In the genomic region with DNA sequence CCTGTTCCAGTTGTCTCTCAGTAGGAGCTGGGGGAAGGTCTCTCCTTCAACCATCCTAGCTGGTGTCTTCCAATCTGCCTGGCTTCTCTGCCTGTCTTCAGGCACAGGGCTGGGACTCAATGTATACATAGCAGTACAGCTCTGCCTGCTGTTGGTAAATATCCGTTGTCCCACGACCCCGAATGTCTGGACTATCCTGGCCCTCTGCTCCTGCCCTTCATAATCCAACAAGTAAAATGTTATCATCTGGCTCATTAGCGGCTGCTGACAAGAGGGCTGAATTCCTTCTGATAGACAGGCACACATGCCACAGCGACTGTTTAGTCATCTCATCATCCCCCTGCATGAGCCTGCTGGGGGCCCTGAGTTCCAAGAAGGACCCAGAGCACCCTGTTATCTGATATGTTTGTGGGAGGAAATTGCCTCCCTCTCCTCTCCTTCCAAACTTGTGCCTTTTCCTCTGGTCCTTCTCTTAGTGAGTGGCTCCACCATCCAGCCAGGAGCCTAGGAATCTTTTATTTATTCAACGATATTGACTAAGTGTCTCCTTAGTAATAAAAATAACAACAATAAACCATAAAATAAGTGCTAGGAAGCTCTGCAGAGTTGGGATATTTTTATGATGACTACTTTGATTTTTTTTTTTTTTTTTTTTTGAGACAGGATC, we compare ENCODE assay signal across 14 cellular contexts. TPM values are rescaled to one million over a fixed set of nuclear protein-coding genes. Genes with fewer than 3 reads are reported as not detected.
DNase-seq lines count a peak whose midpoint lies in the region; ATAC-seq lines count a peak whose summit lies in the region.
"Had no signal": no experiment of that assay in that cellular context is flagged by ENCODE, and none has a peak within 500 bp of the region (broad histone marks: within the 10 kb centered on the region; RNA-seq: fewer than 3 reads in every experiment).

No MANE protein-coding gene starts in this region.

- ATAC-seq in GM19467 (IDR thresholded peaks at IDR 0.05; ENCODE audit: unreplicated experiment) = no peak
- ATAC-seq in GM21786 (IDR thresholded peaks at IDR 0.05; ENCODE audit: unreplicated experiment) = no peak
- ATAC-seq: left lung had no signal

- DNase-seq in CMK (ENCODE audit: low read depth) = peak; percentile 79
- DNase-seq in HUDEP-2 (lab: John Stamatoyannopoulos, UW; ENCODE audit: unreplicated experiment in 76 of 76) = peak in 73 of 76 experiments; percentile 10 to 86 (median 54)
- peak; percentile 36 for DNase-seq in amniotic stem cell (lab: John Stamatoyannopoulos, UW)
- DNase-seq in myocyte (ENCODE audit: low read depth) = peak; percentile 95
- no peak for DNase-seq in NK-92 (lab: John Stamatoyannopoulos, UW; ENCODE audit: unreplicated experiment)
- no peak for DNase-seq in epidermal melanocyte (ENCODE audit: insufficient read length, low spot score)
- DNase-seq: activated CD4-positive, CD25-positive, alpha-beta regulatory T cell treated with anti-CD3 and anti-CD28 coated beads, Interleukin-2, amount 50 U/mL, for 72 hours; activated gamma-delta T cell treated with Interleukin-2 at 50 U/mL for 16 hours; Calu3; left lung; SHP77 treated with DMSO at 0.1 percent for 48 hours; stimulated activated CD4-positive, alpha-beta T cell treated with anti-CD3 and anti-CD28 coated beads, Interleukin-4, amount 100 ng/mL, for 24 hours had no signal

RNA-seq across cellular contexts. Expression of a gene that starts 29.5 kb away (rescaled TPM):
- total RNA-seq in myocyte = 53.9 and 60.4 TPM in 2 replicates
- polyA plus RNA-seq in myocyte (2012) = 31.7 TPM

Comparison
In these comparisons a context has a peak if more than half of its experiments do, and no peak if none do; other contexts are left out.
1. DNase-seq: peak in CMK (single experiment), HUDEP-2 (73 of 76), amniotic stem cell (single experiment) and myocyte (single experiment); none in NK-92 (single experiment) and epidermal melanocyte (single experiment).